Comparison of ENCODE assay signal across 13 cellular contexts in genomic region chr5:43123887-43124286, GRCh38. TPM values are rescaled to one million over a fixed set of nuclear protein-coding genes. Genes with fewer than 3 reads are reported as not detected.
DNase-seq lines count a peak whose midpoint lies in the region; TF ChIP-seq lines count a peak whose summit lies in the region.
"Had no signal": no experiment of that assay in that cellular context is flagged by ENCODE, and none has a peak within 500 bp of the region (broad histone marks: within the 10 kb centered on the region; RNA-seq: fewer than 3 reads in every experiment).

No MANE protein-coding gene starts in this region.

- H3F3A ChIP-seq in GM23248 (ENCODE audit: insufficient read depth) (0 out of 2 replicates have a peak, but pooled peaks cover 8% of the 10 kb centered on the region), SU-DHL-6 (ENCODE audit: insufficient read depth) (peaks cover 4% of the 10 kb centered on the region; the same call in 1 of the 2 replicates)

- in situ Hi-C loops in GM23248 (cut with MboI), result no loop called here

- peaks cover 57 to 64% (median 60%) of the 10 kb centered on the region in 11 experiments for H3K36me3 ChIP-seq in BLaER1 treated with 17β-estradiol and CSF1 and Interleukin-3, amounts not matched to agents 10 nM and 100 nM
- H3K36me3 ChIP-seq in GM23248 (ENCODE audit: low read depth) (peaks cover 39% of the 10 kb centered on the region), SU-DHL-6 (ENCODE audit: low read length) (peaks cover 38% of the 10 kb centered on the region), iPS-20b (ENCODE audit: insufficient read depth, low read depth, low read length) (peaks cover 59% of the 10 kb centered on the region), prostate gland (no peaks in the 10 kb centered on the region)

- no peak overlapping the region for H2AFZ ChIP-seq in GM23248
- no peak overlapping the region for H2AFZ ChIP-seq in SU-DHL-6 (ENCODE audit: low read depth, low read length, severe bottlenecking)
- H2AFZ ChIP-seq: parathyroid adenoma had no signal

- peaks cover 73% of the 10 kb centered on the region for H3K79me2 ChIP-seq in GM23248 (ENCODE audit: insufficient read depth)
- peaks cover 72% of the 10 kb centered on the region for H3K79me2 ChIP-seq in SU-DHL-6 (ENCODE audit: insufficient read depth, low read length)

- H3K9me2 ChIP-seq in GM23248 (ENCODE audit: insufficient read depth), result no peaks in the 10 kb centered on the region
- no peaks in the 10 kb centered on the region for H3K9me2 ChIP-seq in SU-DHL-6 (replicated peaks; ENCODE audit: insufficient read depth, low read length)

- H3K27ac ChIP-seq in BLaER1 treated with 17β-estradiol and CSF1 and Interleukin-3, amounts not matched to agents 10 nM and 100 nM, result peak overlapping the region in 4 of 11 experiments; percentile 11 to 31 (median 27); a peak in 3 of 22 replicates
- H3K27ac ChIP-seq in GM23248 (no peak overlapping the region), SU-DHL-6 (ENCODE audit: low read depth, low read length) (peak overlapping the region; percentile 5; the same call in 1 of the 2 replicates), iPS-20b (ENCODE audit: low read length) (no peak overlapping the region), prostate gland (no peak overlapping the region)
- H3K27ac ChIP-seq: parathyroid adenoma had no signal

- H3K4me2 ChIP-seq in BLaER1 treated with 17β-estradiol and CSF1 and Interleukin-3, amounts not matched to agents 10 nM and 100 nM, result peak overlapping the region; percentile 82 to 96 (median 94)
- H3K4me2 ChIP-seq in GM23248 (ENCODE audit: unreplicated experiment) (peak overlapping the region; percentile 97), SU-DHL-6 (ENCODE audit: low read depth, low read length, poor library complexity, severe bottlenecking) (peak overlapping the region; percentile 93)

- DNase-seq in GM23248, result no peak
- DNase-seq in prostate gland (ENCODE audit: low spot score), result no peak
- no peak for DNase-seq in activated gamma-delta T cell treated with Interleukin-2 at 50 U/mL for 16 hours
- DNase-seq in NCI-H2029 (lab: John Stamatoyannopoulos, UW), result no peak
- no peak for DNase-seq in NCI-H1092 treated with DMSO at 0.1 percent for 48 hours (lab: John Stamatoyannopoulos, UW)
- DNase-seq: activated CD4-positive, alpha-beta T cell treated with anti-CD3 and anti-CD28 coated beads for 1 hour; DMS153; islet precursor cell; trophoblast cell had no signal

- no peak for TF ChIP-seq POLR2A in prostate gland (IDR thresholded peaks at IDR 0.05)

- H3K9ac ChIP-seq in BLaER1 treated with 17β-estradiol and CSF1 and Interleukin-3, amounts not matched to agents 10 nM and 100 nM, result peak overlapping the region; percentile 6 to 98 (median 95); a peak in 10 of 22 replicates
- no peak overlapping the region; the same call in 1 of the 2 replicates for H3K9ac ChIP-seq in GM23248
- H3K9ac ChIP-seq in SU-DHL-6 (ENCODE audit: low read length), result peak overlapping the region; percentile 94
- no peak overlapping the region; the same call in 1 of the 2 replicates for H3K9ac ChIP-seq in iPS-20b (ENCODE audit: low read depth, low read length)
- H3K9ac ChIP-seq: parathyroid adenoma had no signal

- intact Hi-C loops in prostate gland (cut with DNase I), result loop anchor here (5.0 kb wide), 3 partner anchors 62 to 188 kb away; partner anchors contain the start of genes ANXA2R and HMGCS1

- 73 to 79% methylated on average over 4 of the region's 4 CpGs for WGBS in GM23248 (ENCODE audit: low coverage in 1 of 2, low lambda C conversion rate in 2 of 2, missing lambda C conversion rate in 2 of 2), 2 experiments
- WGBS in prostate gland, result 75% methylated on average over 4 of the region's 4 CpGs

- H3K4me3 ChIP-seq in BLaER1 treated with 17β-estradiol and CSF1 and Interleukin-3, amounts not matched to agents 10 nM and 100 nM, result peak overlapping the region; percentile 71 to 96 (median 92); a peak in 15 of 20 replicates
- H3K4me3 ChIP-seq in GM23248, result peak overlapping the region; percentile 98
- H3K4me3 ChIP-seq in SU-DHL-6 (ENCODE audit: insufficient read depth, low read length, poor library complexity, severe bottlenecking), result peak overlapping the region; percentile 90
- H3K4me3 ChIP-seq in iPS-20b (ENCODE audit: low read length), result peak overlapping the region; percentile 99; the same call in 1 of the 2 replicates
- no peak overlapping the region for H3K4me3 ChIP-seq in prostate gland

- peaks cover 21 to 52% (median 42%) of the 10 kb centered on the region in 10 experiments for H3K4me1 ChIP-seq in BLaER1 treated with 17β-estradiol and CSF1 and Interleukin-3, amounts not matched to agents 10 nM and 100 nM
- H3K4me1 ChIP-seq in GM23248 (ENCODE audit: insufficient read depth) (peaks cover 23% of the 10 kb centered on the region), iPS-20b (ENCODE audit: insufficient read depth, low read length) (no peaks in the 10 kb centered on the region; the same call in 1 of the 2 replicates), prostate gland (replicated peaks) (no peaks in the 10 kb centered on the region)
- H3K4me1 ChIP-seq: parathyroid adenoma had no signal

- no peaks in the 10 kb centered on the region for H3K27me3 ChIP-seq in BLaER1 treated with 17β-estradiol and CSF1 and Interleukin-3, amounts not matched to agents 10 nM and 100 nM
- H3K27me3 ChIP-seq in GM23248 (replicated peaks; ENCODE audit: insufficient read depth) (no peaks in the 10 kb centered on the region), SU-DHL-6 (ENCODE audit: low read length) (no peaks in the 10 kb centered on the region), iPS-20b (ENCODE audit: insufficient read depth, low read length) (no peaks in the 10 kb centered on the region), prostate gland (replicated peaks; ENCODE audit: insufficient read depth) (no peaks in the 10 kb centered on the region)

- H3K9me3 ChIP-seq in BLaER1 treated with 17β-estradiol and CSF1 and Interleukin-3, amounts not matched to agents 10 nM and 100 nM (replicated peaks in 1 of 11), result no peaks in the 10 kb centered on the region
- H3K9me3 ChIP-seq in GM23248 (ENCODE audit: low read depth), result no peaks in the 10 kb centered on the region
- H3K9me3 ChIP-seq in SU-DHL-6 (ENCODE audit: insufficient read depth, low read length), result no peaks in the 10 kb centered on the region
- H3K9me3 ChIP-seq in iPS-20b (ENCODE audit: insufficient read depth, low read depth, low read length), result no peaks in the 10 kb centered on the region
- no peaks in the 10 kb centered on the region for H3K9me3 ChIP-seq in prostate gland

- peaks cover 0 to 70% (median 57%) of the 10 kb centered on the region in 11 experiments; a peak in 19 of 22 replicates for H4K20me1 ChIP-seq in BLaER1 treated with 17β-estradiol and CSF1 and Interleukin-3, amounts not matched to agents 10 nM and 100 nM
- H4K20me1 ChIP-seq in GM23248 (ENCODE audit: insufficient read depth), result no peaks in the 10 kb centered on the region
- H4K20me1 ChIP-seq in SU-DHL-6 (ENCODE audit: low read depth, low read length), result no peaks in the 10 kb centered on the region

- TF ChIP-seq CTCF in SU-DHL-6 (IDR thresholded peaks at IDR 0.05; ENCODE audit: insufficient read depth, low read length, poor library complexity, severe bottlenecking), result no peak
- TF ChIP-seq CTCF in prostate gland (IDR thresholded peaks at IDR 0.05), result no peak

RNA-seq across cellular contexts. Expression of gene ZNF131, which starts 3.2 kb away (rescaled TPM):
- 26.2 and 34.0 TPM in 2 replicates for total RNA-seq in GM23248 (2014; rRNA removed; shearing (Covaris generic))
- polyA plus RNA-seq in GM23248 (2016; fragmentation: Nextera tagmentation; extraction: Ambion mirVana), result 25.3 and 25.9 TPM in 2 replicates
- total RNA-seq in prostate gland, result 10 to 100 TPM; 33.9 to 40.3 TPM

Comparison
In these comparisons a context has a peak if more than half of its experiments do, and no peak if none do; other contexts are left out.
1. H3K4me3 ChIP-seq: peak in BLaER1 treated with 17β-estradiol and CSF1 and Interleukin-3, amounts not matched to agents 10 nM and 100 nM (10 of 10), GM23248 (single experiment), SU-DHL-6 (single experiment) and iPS-20b (single experiment); none in prostate gland (0 of 2).
2. H3K9ac ChIP-seq: peak in BLaER1 treated with 17β-estradiol and CSF1 and Interleukin-3, amounts not matched to agents 10 nM and 100 nM (11 of 11) and SU-DHL-6 (single experiment); none in GM23248 (single experiment) and iPS-20b (single experiment).
3. Peak in every context shown above with its lines, with median percentiles within 50 percentile points of each other: H3K4me2 ChIP-seq.